ENCODE assay signal across 8 cellular contexts in genomic region chr20:35771367-35771688, GRCh38. TPM values are rescaled to one million over a fixed set of nuclear protein-coding genes. Genes with fewer than 3 reads are reported as not detected.
DNase-seq lines count a peak whose midpoint lies in the region; ATAC-seq and TF ChIP-seq lines count a peak whose summit lies in the region.

No MANE protein-coding gene starts in this region.

- intact Hi-C loops in activated CD4-positive, alpha-beta T cell treated with anti-CD3 and anti-CD28 coated beads for 36 hours (cut with DNase I, micrococcal nuclease) = loop anchor here (1.0 to 10.0 kb wide), 7 partner anchors 155 to 1467 kb away; partner anchors contain the start of genes AHCY (in 1 of the 2), CEP250 (in 1 of the 2), DSN1 (in 1 of the 2) and SCAND1 (in 1 of the 2)

- POLR2A ChIA-PET in activated CD4-positive, alpha-beta T cell treated with anti-CD3 and anti-CD28 coated beads for 36 hours (lab: Charles Lee) = interaction anchor here (0.6 to 3.1 kb wide), 9 partner anchors 28 to 486 kb away, joined by 3 to 68 read pairs (median 4); partner anchors contain the start of genes RBM39, SCAND1 and SPAG4

- H3K27ac ChIP-seq in liver (ENCODE audit: low read depth in 1 of 2, low read length in 2 of 2) = peak overlapping the region; percentile 65 to 84
- H3K27ac ChIP-seq in temporal lobe (ENCODE audit: low read depth, low read length) = peak overlapping the region; percentile 96

- peaks cover 7% of the 10 kb centered on the region for H3K9me3 Mint-ChIP-seq in activated CD4-positive, alpha-beta T cell treated with anti-CD3 and anti-CD28 coated beads for 36 hours (ENCODE audit: low read depth)

- H3K9ac ChIP-seq in adipocyte (ENCODE audit: low read length) (peak overlapping the region; percentile 93), liver (ENCODE audit: low read depth in 1 of 2, low read length in 2 of 2) (peak overlapping the region in 1 of 2 donors; percentile 66)

- H3K36me3 ChIP-seq in adipocyte (ENCODE audit: control insufficient read depth, insufficient read depth, low read length, severe bottlenecking) (peaks cover 8% of the 10 kb centered on the region), liver (ENCODE audit: control insufficient read depth in 4 of 4, insufficient read depth in 3 of 4, low read depth in 1 of 4, low read length in 3 of 4) (peaks cover 0 to 4% (median 0%) of the 10 kb centered on the region in 4 donors)

- 82% methylated on average over 9 of the region's 9 CpGs for whole genome bisulfite sequencing in liver

- no peak for TF ChIP-seq RAD21 in liver (IDR thresholded peaks at IDR 0.05)

- TF ChIP-seq CTCF in liver (IDR thresholded peaks at IDR 0.05; ENCODE audit: low read depth, low read length, missing input control) = no peak

- ATAC-seq in activated CD4-positive, alpha-beta T cell treated with anti-CD3 and anti-CD28 coated beads for 36 hours = no peak

- CTCF ChIA-PET in activated CD4-positive, alpha-beta T cell treated with anti-CD3 and anti-CD28 coated beads for 36 hours (lab: Charles Lee) = interaction anchor here (0.6 to 3.5 kb wide), 6 partner anchors 11 to 187 kb away, joined by 3 to 28 read pairs (median 3); partner anchors contain the start of gene RBM39

- H3K4me1 ChIP-seq in adipocyte (ENCODE audit: control insufficient read depth, insufficient read depth, low read length) (peaks cover 39% of the 10 kb centered on the region), liver (ENCODE audit: control insufficient read depth in 4 of 4, insufficient read depth in 4 of 4, low read length in 3 of 4) (peaks cover 0 to 20% (median 6%) of the 10 kb centered on the region in 4 donors)

- H3K36me3 Mint-ChIP-seq in activated CD4-positive, alpha-beta T cell treated with anti-CD3 and anti-CD28 coated beads for 36 hours (ENCODE audit: low read depth) = peaks cover 27% of the 10 kb centered on the region

- peak overlapping the region; percentile 91 for H3K4me3 ChIP-seq in adipocyte (ENCODE audit: low read length)
- H3K4me3 ChIP-seq in liver (ENCODE audit: low read depth in 1 of 3, low read length in 3 of 3) = peak overlapping the region in 1 of 3 donors; percentile 25

- peak overlapping the region; percentile 81 for H3K4me3 Mint-ChIP-seq in activated CD4-positive, alpha-beta T cell treated with anti-CD3 and anti-CD28 coated beads for 36 hours

- H3K4me1 Mint-ChIP-seq in activated CD4-positive, alpha-beta T cell treated with anti-CD3 and anti-CD28 coated beads for 36 hours = peaks cover 71% of the 10 kb centered on the region

- no peaks in the 10 kb centered on the region for H3K9me3 ChIP-seq in adipocyte (ENCODE audit: control insufficient read depth, low read length)
- no peaks in the 10 kb centered on the region for H3K9me3 ChIP-seq in liver (ENCODE audit: control insufficient read depth in 4 of 4, low read length in 3 of 4)

- no peak for DNase-seq in activated CD4-positive, alpha-beta T cell treated with anti-CD3 and anti-CD28 coated beads for 36 hours
- DNase-seq in activated CD4-positive, alpha-beta T cell treated with anti-CD3 and anti-CD28 coated beads, Interleukin-2, amount 50 U/mL, for 1 hour = no peak
- DNase-seq in adipocyte (ENCODE audit: low read depth) (no peak), C1 segment of cervical spinal cord (lab: John Stamatoyannopoulos, UW) (no peak), HPDE6-E6E7 (ENCODE audit: extremely low spot score) (no peak), NCI-H1436 treated with DMSO at 0.1 percent for 48 hours (lab: John Stamatoyannopoulos, UW) (no peak)

- H3K27me3 Mint-ChIP-seq in activated CD4-positive, alpha-beta T cell treated with anti-CD3 and anti-CD28 coated beads for 36 hours = no peaks in the 10 kb centered on the region

- no peaks in the 10 kb centered on the region for H3K27me3 ChIP-seq in adipocyte (replicated peaks; ENCODE audit: control insufficient read depth, insufficient read depth, low read length)
- no peaks in the 10 kb centered on the region for H3K27me3 ChIP-seq in liver (ENCODE audit: control insufficient read depth in 4 of 4, insufficient read depth in 4 of 4, low read length in 3 of 4)

- peak overlapping the region; percentile 94 for H3K27ac Mint-ChIP-seq in activated CD4-positive, alpha-beta T cell treated with anti-CD3 and anti-CD28 coated beads for 36 hours

TF ChIP-seq in liver, 16 proteins besides CTCF, POLR2A, EP300 and RAD21:
- TF ChIP-seq ZBTB33 (IDR thresholded peaks at IDR 0.05) (no peak), YY1 (IDR thresholded peaks at IDR 0.05) (no peak), HNF4A (conservative IDR thresholded peaks at IDR 0.05) (no peak), EGR1 (IDR thresholded peaks at IDR 0.05; ENCODE audit: low read depth in 2 of 2) (no peak), NR2F2 (IDR thresholded peaks at IDR 0.05) (no peak), SP1 (IDR thresholded peaks at IDR 0.05) (no peak), ATF3 (IDR thresholded peaks at IDR 0.05) (no peak), TAF1 (conservative IDR thresholded peaks at IDR 0.05) (no peak), FOXA1 (IDR thresholded peaks at IDR 0.05) (no peak), MAX (IDR thresholded peaks at IDR 0.05) (no peak), HNF4G (IDR thresholded peaks at IDR 0.05) (no peak), GABPA (IDR thresholded peaks at IDR 0.05 in 1 of 2, conservative IDR thresholded peaks at IDR 0.05 in 1 of 2) (no peak), JUND (IDR thresholded peaks at IDR 0.05) (no peak), FOXA2 (IDR thresholded peaks at IDR 0.05) (no peak), RXRA (IDR thresholded peaks at IDR 0.05) (no peak), REST (IDR thresholded peaks at IDR 0.05) (no peak)

RNA-seq across cellular contexts. Expression of gene PHF20, which starts 0.5 kb away (rescaled TPM):
- 10 to 100 TPM; 54.3 to 61.6 TPM for total RNA-seq in activated CD4-positive, alpha-beta T cell treated with anti-CD3 and anti-CD28 coated beads for 36 hours
- total RNA-seq in liver (10 to 100 TPM; 10.7 to 11.7 TPM), temporal lobe (47.0 TPM)
- 1 to 10 TPM; 5.1 to 9.9 TPM for polyA plus RNA-seq in liver

RNA-seq across cellular contexts. Expression of gene RBM39, which starts 29.3 kb away (rescaled TPM):
- total RNA-seq in activated CD4-positive, alpha-beta T cell treated with anti-CD3 and anti-CD28 coated beads for 36 hours = 100 to 1,000 TPM; 303 to 356 TPM
- total RNA-seq in liver (100 to 1,000 TPM; 209 to 211 TPM), temporal lobe (298 TPM)
- polyA plus RNA-seq in liver = 100 to 1,000 TPM in 1 of 2 donors, 10 to 100 TPM in 1; 57.2 to 188 TPM
